19 cellular contexts compared by ENCODE assay signal in genomic region chr4:6945052-6945409, GRCh38. TPM values are rescaled to one million over a fixed set of nuclear protein-coding genes. Genes with fewer than 3 reads are reported as not detected.
DNase-seq lines count a peak whose midpoint lies in the region; ATAC-seq and TF ChIP-seq lines count a peak whose summit lies in the region.
"Had no signal": no experiment of that assay in that cellular context is flagged by ENCODE, and none has a peak within 500 bp of the region (broad histone marks: within the 10 kb centered on the region; RNA-seq: fewer than 3 reads in every experiment).

No MANE protein-coding gene starts in this region.

- H3K4me3 Mint-ChIP-seq in activated naive CD4-positive, alpha-beta T cell treated with anti-CD3 and anti-CD28 coated beads, Interleukin-2, amount 50 U/mL, for 24 hours: no peak overlapping the region
- no peak overlapping the region for H3K4me3 Mint-ChIP-seq in activated naive CD4-positive, alpha-beta T cell treated with anti-CD3 and anti-CD28 coated beads, Interleukin-2, amount 10 ng/mL, durations not matched to agents 7 days and 5 days
- H3K4me3 Mint-ChIP-seq in T-helper 17 cell: peak overlapping the region; percentile 77
- H3K4me3 Mint-ChIP-seq: stimulated activated naive CD8-positive, alpha-beta T cell treated with anti-CD3 and anti-CD28 coated beads, Interleukin-15, Interleukin-2, amounts not matched to agents 100 ng/mL and 50 ng/mL, for 24 hours had no signal

- TF ChIP-seq CTCF in stomach (IDR thresholded peaks at IDR 0.05): no peak

- no peak overlapping the region for H3K23ac ChIP-seq in mesenchymal stem cell (ENCODE audit: low read length in 2 of 2)

- no peak for TF ChIP-seq POLR2A in stomach (IDR thresholded peaks at IDR 0.05)

- no peak overlapping the region for H3K27ac ChIP-seq in mesenchymal stem cell (ENCODE audit: low read length, poor library complexity, severe bottlenecking)
- H3K27ac ChIP-seq in stomach: peak overlapping the region; percentile 38 to 90 (median 79)
- H3K27ac ChIP-seq: gastroesophageal sphincter, lower lobe of right lung, VCaP had no signal

- H3K4ac ChIP-seq in mesenchymal stem cell (ENCODE audit: low read depth in 1 of 2, low read length in 2 of 2): peak overlapping the region; percentile 6 to 55

- ATAC-seq in T-helper 17 cell (no peak), GM21390 (IDR thresholded peaks at IDR 0.05; ENCODE audit: unreplicated experiment) (no peak), HG03196 (IDR thresholded peaks at IDR 0.05; ENCODE audit: unreplicated experiment) (no peak)
- ATAC-seq: gastroesophageal sphincter, HCT116, lower lobe of right lung, Right ventricle myocardium inferior had no signal

- H3K18ac ChIP-seq in mesenchymal stem cell (ENCODE audit: low read depth in 1 of 2, low read length in 2 of 2): peak overlapping the region in 1 of 2 experiments; percentile 82

- TF ChIP-seq EP300 in stomach (IDR thresholded peaks at IDR 0.05): no peak

- H3K4me3 ChIP-seq in mesenchymal stem cell (ENCODE audit: insufficient read depth in 1 of 2, low read depth in 1 of 2, low read length in 2 of 2) (no peak overlapping the region), stomach (no peak overlapping the region)
- H3K4me3 ChIP-seq: gastroesophageal sphincter, lower lobe of right lung had no signal

- H3K4me1 ChIP-seq in mesenchymal stem cell (ENCODE audit: control insufficient read depth, insufficient read depth, low read depth, low read length) (peaks cover 42% of the 10 kb centered on the region), stomach (peaks cover 33 to 65% (median 54%) of the 10 kb centered on the region in 4 donors)

- CTCF ChIA-PET in activated naive CD4-positive, alpha-beta T cell treated with anti-CD3 and anti-CD28 coated beads, Interleukin-2, amount 10 ng/mL, durations not matched to agents 7 days and 5 days (lab: Charles Lee): interaction anchor here (0.7 to 1.5 kb wide), 2 partner anchors 26 to 29 kb away, joined by 3 to 4 read pairs; no protein-coding TSS in a partner anchor

- H2BK120ac ChIP-seq in mesenchymal stem cell (ENCODE audit: low read depth, low read length): no peak overlapping the region

- H3K9me3 ChIP-seq in T-helper 17 cell (ENCODE audit: control insufficient read depth, low read length, poor library complexity, severe bottlenecking): no peaks in the 10 kb centered on the region
- no peaks in the 10 kb centered on the region for H3K9me3 ChIP-seq in mesenchymal stem cell (ENCODE audit: control insufficient read depth, low read length)
- no peaks in the 10 kb centered on the region for H3K9me3 ChIP-seq in stomach
- H3K9me3 ChIP-seq: gastroesophageal sphincter, lower lobe of right lung had no signal

- no peaks in the 10 kb centered on the region for H3K36me3 Mint-ChIP-seq in activated naive CD4-positive, alpha-beta T cell treated with anti-CD3 and anti-CD28 coated beads, Interleukin-2, amount 50 U/mL, for 24 hours
- H3K36me3 Mint-ChIP-seq in activated naive CD4-positive, alpha-beta T cell treated with anti-CD3 and anti-CD28 coated beads, Interleukin-2, amount 10 ng/mL, durations not matched to agents 7 days and 5 days: peaks cover 18% of the 10 kb centered on the region
- H3K36me3 Mint-ChIP-seq in T-helper 17 cell (ENCODE audit: low read depth): peaks cover 4% of the 10 kb centered on the region

- no peak for DNase-seq in activated naive CD4-positive, alpha-beta T cell treated with anti-CD3 and anti-CD28 coated beads, Interleukin-2, amount 10 ng/mL, durations not matched to agents 7 days and 5 days
- no peak for DNase-seq in T-helper 17 cell
- no peak for DNase-seq in mesenchymal stem cell
- no peak for DNase-seq in stomach
- no peak for DNase-seq in HuH-7 (ENCODE audit: low spot score)
- DNase-seq: activated effector memory CD4-positive, alpha-beta T cell treated with anti-CD3 and anti-CD28 coated beads, Interleukin-2, amount 50 U/mL, for 16 hours; lower lobe of right lung; naive B cell; NCI-H187 treated with DMSO at 0.1 percent for 48 hours; NCI-H446; T-helper 1 cell had no signal

- intact Hi-C loops in stomach (cut with DNase I; ENCODE audit: low total_unique reads): no loop called here

- peaks cover 63% of the 10 kb centered on the region for H3K4me1 Mint-ChIP-seq in activated naive CD4-positive, alpha-beta T cell treated with anti-CD3 and anti-CD28 coated beads, Interleukin-2, amount 50 U/mL, for 24 hours
- peaks cover 55% of the 10 kb centered on the region for H3K4me1 Mint-ChIP-seq in activated naive CD4-positive, alpha-beta T cell treated with anti-CD3 and anti-CD28 coated beads, Interleukin-2, amount 10 ng/mL, durations not matched to agents 7 days and 5 days
- H3K4me1 Mint-ChIP-seq in T-helper 17 cell: peaks cover 55% of the 10 kb centered on the region

- no peaks in the 10 kb centered on the region for H3K27me3 Mint-ChIP-seq in activated naive CD4-positive, alpha-beta T cell treated with anti-CD3 and anti-CD28 coated beads, Interleukin-2, amount 50 U/mL, for 24 hours
- H3K27me3 Mint-ChIP-seq in activated naive CD4-positive, alpha-beta T cell treated with anti-CD3 and anti-CD28 coated beads, Interleukin-2, amount 10 ng/mL, durations not matched to agents 7 days and 5 days: no peaks in the 10 kb centered on the region
- no peaks in the 10 kb centered on the region for H3K27me3 Mint-ChIP-seq in T-helper 17 cell
- H3K27me3 Mint-ChIP-seq: naive B cell; stimulated activated naive CD8-positive, alpha-beta T cell treated with anti-CD3 and anti-CD28 coated beads, Interleukin-15, Interleukin-2, amounts not matched to agents 100 ng/mL and 50 ng/mL, for 24 hours had no signal

- H3K9ac ChIP-seq in mesenchymal stem cell (ENCODE audit: low read length): no peak overlapping the region

- H2AFZ ChIP-seq in mesenchymal stem cell (ENCODE audit: low read depth, low read length): no peak overlapping the region

- peak overlapping the region; percentile 62 for H4K8ac ChIP-seq in mesenchymal stem cell (ENCODE audit: low read length)

- H3K9me3 Mint-ChIP-seq in activated naive CD4-positive, alpha-beta T cell treated with anti-CD3 and anti-CD28 coated beads, Interleukin-2, amount 50 U/mL, for 24 hours: no peaks in the 10 kb centered on the region
- no peaks in the 10 kb centered on the region for H3K9me3 Mint-ChIP-seq in activated naive CD4-positive, alpha-beta T cell treated with anti-CD3 and anti-CD28 coated beads, Interleukin-2, amount 10 ng/mL, durations not matched to agents 7 days and 5 days
- H3K9me3 Mint-ChIP-seq: naive B cell; stimulated activated naive CD8-positive, alpha-beta T cell treated with anti-CD3 and anti-CD28 coated beads, Interleukin-15, Interleukin-2, amounts not matched to agents 100 ng/mL and 50 ng/mL, for 24 hours had no signal

- peak overlapping the region; percentile 53 for H4K91ac ChIP-seq in mesenchymal stem cell (ENCODE audit: low read length)

- peak overlapping the region; percentile 84 for H2AK5ac ChIP-seq in mesenchymal stem cell (ENCODE audit: low read length, severe bottlenecking)

- no peak overlapping the region for H2BK5ac ChIP-seq in mesenchymal stem cell (ENCODE audit: low read depth, low read length, poor library complexity, severe bottlenecking)

- H2BK15ac ChIP-seq in mesenchymal stem cell (ENCODE audit: low read depth, poor library complexity, severe bottlenecking): peak overlapping the region; percentile 92

- H3K27me3 ChIP-seq in mesenchymal stem cell (ENCODE audit: control insufficient read depth in 1 of 2, insufficient read depth in 1 of 2, low read length in 2 of 2) (no peaks in the 10 kb centered on the region), stomach (no peaks in the 10 kb centered on the region)
- H3K27me3 ChIP-seq: gastroesophageal sphincter had no signal

- H2BK12ac ChIP-seq in mesenchymal stem cell (ENCODE audit: low read length in 2 of 2): peak overlapping the region; percentile 3 to 92

- H3K79me1 ChIP-seq in mesenchymal stem cell (replicated peaks; ENCODE audit: low read length, poor library complexity, severe bottlenecking): peaks cover 31% of the 10 kb centered on the region

- peak overlapping the region; percentile 52 for H3K27ac Mint-ChIP-seq in activated naive CD4-positive, alpha-beta T cell treated with anti-CD3 and anti-CD28 coated beads, Interleukin-2, amount 50 U/mL, for 24 hours
- H3K27ac Mint-ChIP-seq in activated naive CD4-positive, alpha-beta T cell treated with anti-CD3 and anti-CD28 coated beads, Interleukin-2, amount 10 ng/mL, durations not matched to agents 7 days and 5 days: no peak overlapping the region
- peak overlapping the region; percentile 96 for H3K27ac Mint-ChIP-seq in T-helper 17 cell

- no peak overlapping the region for H3K4me2 ChIP-seq in mesenchymal stem cell (ENCODE audit: low read length, poor library complexity, severe bottlenecking)

- H3K36me3 ChIP-seq in mesenchymal stem cell (ENCODE audit: control insufficient read depth in 1 of 2, insufficient read depth in 2 of 2, low read depth in 1 of 2, low read length in 2 of 2) (no peaks in the 10 kb centered on the region), stomach (peaks cover 0 to 6% (median 0%) of the 10 kb centered on the region in 4 donors)
- H3K36me3 ChIP-seq: lower lobe of right lung had no signal

- no peak overlapping the region for H3K14ac ChIP-seq in mesenchymal stem cell (ENCODE audit: low read length in 2 of 2)

- WGBS in mesenchymal stem cell: 100% methylated on average over 2 of the region's 2 CpGs
- 81 to 92% (median 85%) methylated on average over 2 of the region's 2 CpGs for WGBS in stomach, 5 donors

RNA-seq across cellular contexts. Expression of gene TBC1D14, which starts 35.4 kb away (rescaled TPM):
- total RNA-seq in T-helper 17 cell: 10 to 100 TPM; 49.1 to 55.2 TPM
- 25.0 TPM for polyA plus RNA-seq in mesenchymal stem cell (2013, experiment 1 of 2)
- 24.9 TPM for polyA plus RNA-seq in mesenchymal stem cell (2013, experiment 2 of 2)
- total RNA-seq in stomach: 10 to 100 TPM; 33.5 to 72.4 (median 40.8) TPM
- polyA plus RNA-seq in stomach: 10 to 100 TPM; 19.5 to 42.5 (median 40.0) TPM
